8 cellular contexts compared by ENCODE assay signal in the genomic region with DNA sequence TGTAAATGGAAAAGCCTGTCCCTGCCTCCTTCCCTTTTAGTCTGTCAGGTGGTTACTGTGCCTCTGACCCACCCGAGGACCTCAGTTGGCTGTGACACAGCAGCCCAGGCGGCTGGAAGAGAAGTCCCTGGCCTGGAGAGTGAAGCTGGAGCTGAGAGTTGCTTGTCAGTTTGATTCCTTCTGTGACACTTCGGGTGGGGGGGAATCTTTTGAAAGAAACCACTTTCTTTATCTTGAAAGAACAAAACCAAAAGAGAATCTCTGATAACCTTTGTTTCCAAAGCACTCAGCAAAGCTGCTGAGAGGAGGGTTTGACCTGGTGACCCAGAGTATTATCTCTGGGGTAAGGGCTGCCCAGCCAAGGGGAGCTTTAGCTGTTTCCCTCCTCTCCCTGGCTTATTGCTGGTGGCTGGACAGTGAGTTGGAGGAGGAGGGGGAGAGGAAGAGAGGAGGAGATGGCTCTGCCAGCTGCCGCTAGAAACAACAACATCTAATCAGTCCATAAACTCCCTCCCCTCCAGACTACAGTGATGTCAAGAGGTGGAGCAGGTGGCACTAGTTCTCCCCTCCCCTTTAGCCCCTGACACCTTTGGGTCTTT. TPM values are rescaled to one million over a fixed set of nuclear protein-coding genes. Genes with fewer than 3 reads are reported as not detected.
DNase-seq lines count a peak whose midpoint lies in the region; ATAC-seq and TF ChIP-seq lines count a peak whose summit lies in the region.

No MANE protein-coding gene starts in this region.

- no peaks in the 10 kb centered on the region for H3K36me3 ChIP-seq in esophagus squamous epithelium

- WGBS in esophagus squamous epithelium, 2 donors, result 43 to 47% methylated on average over 1 to 4 of the region's 4 CpGs

- peaks cover 48% of the 10 kb centered on the region for H3K4me1 Mint-ChIP-seq in T-helper 2 cell treated with Interferon-gamma antibody and Interleukin-4, amounts not matched to agents 5 μg/mL and 100 μg/mL, for 36 hours (ENCODE audit: low read depth)

- intact Hi-C loops in esophagus squamous epithelium (cut with DNase I), result no loop called here
- intact Hi-C loops in posterior vena cava (cut with DNase I), result no loop called here

- H3K27ac Mint-ChIP-seq in T-helper 2 cell treated with Interferon-gamma antibody and Interleukin-4, amounts not matched to agents 5 μg/mL and 100 μg/mL, for 36 hours, result peak overlapping the region; percentile 93

- DNase-seq in NCI-H2107 treated with DMSO at 0.1 percent for 48 hours (lab: John Stamatoyannopoulos, UW; ENCODE audit: unreplicated experiment), result peak; percentile 30
- no peak for DNase-seq in NCI-H2107 (lab: John Stamatoyannopoulos, UW)
- DNase-seq in T-helper 2 cell treated with Interferon-gamma antibody and Interleukin-4, amounts not matched to agents 5 μg/mL and 100 μg/mL, for 36 hours (ENCODE audit: low spot score), result peak; percentile 48
- DNase-seq in esophagus squamous epithelium (lab: John Stamatoyannopoulos, UW), result no peak
- DNase-seq in posterior vena cava (ENCODE audit: low spot score), result peak; percentile 62
- DNase-seq in NK-92 (lab: John Stamatoyannopoulos, UW; ENCODE audit: unreplicated experiment), result no peak
- no peak for DNase-seq in T1000 (lab: John Stamatoyannopoulos, UW)

- no peaks in the 10 kb centered on the region for H3K27me3 ChIP-seq in esophagus squamous epithelium

- H3K9me3 ChIP-seq in esophagus squamous epithelium, result no peaks in the 10 kb centered on the region

- peak overlapping the region; percentile 53 to 90 (median 86) for H3K27ac ChIP-seq in esophagus squamous epithelium

- H3K27me3 Mint-ChIP-seq in T-helper 2 cell treated with Interferon-gamma antibody and Interleukin-4, amounts not matched to agents 5 μg/mL and 100 μg/mL, for 36 hours (ENCODE audit: low read depth), result no peaks in the 10 kb centered on the region

- peak overlapping the region in 1 of 4 donors; percentile 3 for H3K4me3 ChIP-seq in esophagus squamous epithelium

- ATAC-seq in HG03139 (IDR thresholded peaks at IDR 0.05; ENCODE audit: unreplicated experiment), result no peak

- peaks cover 40 to 100% (median 90%) of the 10 kb centered on the region in 3 donors for H3K4me1 ChIP-seq in esophagus squamous epithelium

- TF ChIP-seq CTCF in esophagus squamous epithelium (IDR thresholded peaks at IDR 0.05), result no peak

- no peak for TF ChIP-seq POLR2A in esophagus squamous epithelium (IDR thresholded peaks at IDR 0.05)

- H3K9me3 Mint-ChIP-seq in T-helper 2 cell treated with Interferon-gamma antibody and Interleukin-4, amounts not matched to agents 5 μg/mL and 100 μg/mL, for 36 hours, result no peaks in the 10 kb centered on the region

- H3K36me3 Mint-ChIP-seq in T-helper 2 cell treated with Interferon-gamma antibody and Interleukin-4, amounts not matched to agents 5 μg/mL and 100 μg/mL, for 36 hours (ENCODE audit: low read depth), result no peaks in the 10 kb centered on the region

- peak overlapping the region; percentile 61 for H3K4me3 Mint-ChIP-seq in T-helper 2 cell treated with Interferon-gamma antibody and Interleukin-4, amounts not matched to agents 5 μg/mL and 100 μg/mL, for 36 hours

RNA-seq across cellular contexts. Expression of gene YPEL2, which starts 34.0 kb away (rescaled TPM):
- total RNA-seq in esophagus squamous epithelium, result 10 to 100 TPM in 2 of 4 donors, 1 to 10 TPM in 2; 5.5 to 18.3 (median 11.2) TPM
- total RNA-seq in posterior vena cava, result 10 to 100 TPM; 25.8 to 40.3 TPM

Comparison
In these comparisons a context has a peak if more than half of its experiments do, and no peak if none do; other contexts are left out.
1. DNase-seq: peak in NCI-H2107 treated with DMSO at 0.1 percent for 48 hours (single experiment), T-helper 2 cell treated with Interferon-gamma antibody and Interleukin-4, amounts not matched to agents 5 μg/mL and 100 μg/mL, for 36 hours (single experiment) and posterior vena cava (single experiment); none in NCI-H2107 (single experiment), esophagus squamous epithelium (single experiment), NK-92 (single experiment) and T1000 (single experiment).